ENCODE assay signal across 25 cellular contexts in the genomic region with DNA sequence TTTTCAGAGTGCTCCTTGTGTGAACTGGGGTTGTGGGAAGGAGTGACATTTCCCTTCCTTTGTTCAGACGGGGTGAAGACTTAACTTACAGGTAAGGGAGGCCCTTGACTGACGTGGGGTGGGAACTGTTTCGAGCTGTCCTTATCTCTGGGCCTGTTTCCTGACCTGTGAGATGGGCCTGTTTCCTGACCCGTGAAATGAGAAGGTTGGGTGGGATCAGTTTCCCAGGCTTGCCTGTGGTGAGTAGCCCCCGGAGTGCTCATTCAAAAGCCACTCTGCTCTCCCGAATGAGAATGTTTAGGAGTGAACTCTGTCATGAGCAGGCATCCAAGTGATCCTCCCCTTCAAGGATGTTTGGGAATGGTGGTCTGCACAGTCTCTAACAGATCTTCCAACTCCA. TPM values are rescaled to one million over a fixed set of nuclear protein-coding genes. Genes with fewer than 3 reads are reported as not detected.
"Had no signal": no experiment of that assay in that cellular context is flagged by ENCODE, and none has a peak within 500 bp of the region (broad histone marks: within the 10 kb centered on the region; RNA-seq: fewer than 3 reads in every experiment).

No MANE protein-coding gene starts in this region.

- H3K36me3 ChIP-seq: colonic mucosa, left lung, spleen, tibial artery, upper lobe of left lung had no signal

- H3K9me3 ChIP-seq: colonic mucosa, left lung, psoas muscle, spleen, testis, tibial artery, upper lobe of left lung had no signal

- H3K9me3 Mint-ChIP-seq: nephron; stimulated activated memory B cell treated with anti-CD40 and anti-IgM and Interleukin-4, amounts not matched to agents 10 μg/mL and 1 μg/mL and 100 μg/mL, for 72 hours had no signal

- H3K4me3 Mint-ChIP-seq: naive thymus-derived CD4-positive, alpha-beta T cell; nephron; stimulated activated memory B cell treated with anti-CD40 and anti-IgM and Interleukin-4, amounts not matched to agents 10 μg/mL and 1 μg/mL and 100 μg/mL, for 72 hours had no signal

- H3K36me3 Mint-ChIP-seq: naive thymus-derived CD4-positive, alpha-beta T cell; stimulated activated memory B cell treated with anti-CD40 and anti-IgM and Interleukin-4, amounts not matched to agents 10 μg/mL and 1 μg/mL and 100 μg/mL, for 72 hours had no signal

- H3K27me3 Mint-ChIP-seq: stimulated activated memory B cell treated with anti-CD40 and anti-IgM and Interleukin-4, amounts not matched to agents 10 μg/mL and 1 μg/mL and 100 μg/mL, for 72 hours had no signal

- H3K27ac Mint-ChIP-seq: naive thymus-derived CD4-positive, alpha-beta T cell; stimulated activated memory B cell treated with anti-CD40 and anti-IgM and Interleukin-4, amounts not matched to agents 10 μg/mL and 1 μg/mL and 100 μg/mL, for 72 hours had no signal

- DNase-seq: dermis blood vessel endothelial cell; effector memory CD4-positive, alpha-beta T cell; kidney; mesenchymal stem cell; midbrain; naive thymus-derived CD4-positive, alpha-beta T cell; nucleus accumbens; psoas muscle; retina; spleen; stimulated activated CD4-positive, alpha-beta T cell treated with anti-CD3 and anti-CD28 coated beads, Interleukin-4, amount 100 ng/mL, for 4 hours; stimulated activated naive CD8-positive, alpha-beta T cell treated with anti-CD3 and anti-CD28 coated beads, Interleukin-15, Interleukin-2, amounts not matched to agents 100 U/mL and 50 U/mL, for 24 hours; substantia nigra; testis; tibial artery; upper lobe of left lung had no signal

- FAIRE-seq: endometrium, frontal cortex, kidney, urothelium cell line had no signal

- H3K27ac ChIP-seq: colonic mucosa, left lung, psoas muscle, skin epidermis, spleen, testis, tibial artery, upper lobe of left lung had no signal

- H3K4me3 ChIP-seq: colonic mucosa, left lung, psoas muscle, skin epidermis, spleen, testis, tibial artery, upper lobe of left lung had no signal

- H3K27me3 ChIP-seq: colonic mucosa, testis had no signal

- H3K4me1 ChIP-seq: colonic mucosa, psoas muscle, testis had no signal

RNA-seq across cellular contexts. Expression of a gene that starts 4.1 kb away (rescaled TPM):
- total RNA-seq: dermis blood vessel endothelial cell, lung microvascular endothelial cell, psoas muscle had no signal
- polyA plus RNA-seq: naive thymus-derived CD4-positive, alpha-beta T cell; psoas muscle had no signal
